ENCODE assay signal across 1 cellular context in the genomic region with DNA sequence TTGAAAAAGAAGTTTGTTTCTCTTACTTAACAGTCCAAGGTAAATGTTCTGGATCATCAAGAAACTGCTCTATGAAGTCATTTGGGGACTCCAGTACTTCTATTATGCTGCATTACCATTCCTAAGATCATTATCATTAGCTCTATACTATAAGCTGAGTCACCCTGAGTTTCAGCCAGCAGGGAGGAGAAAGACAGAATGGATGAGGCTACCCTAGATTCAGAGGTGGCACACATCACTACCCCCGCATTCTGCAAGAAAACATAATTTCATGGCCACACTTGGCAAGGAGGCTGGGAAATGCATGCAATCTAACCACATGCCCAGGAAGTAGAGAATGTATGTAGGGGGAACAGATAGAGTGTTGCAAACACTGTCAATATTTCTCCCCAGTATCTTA.
A peak's percentile ranks its signal among the peaks of the same experiment; 100 is the strongest.
TF ChIP-seq lines count a peak whose summit lies in the region.

No MANE protein-coding gene starts in this region.

TF ChIP-seq in K562, 482 proteins besides CTCF, POLR2A, EP300 and RAD21 (continued from another document):
- TF ChIP-seq, protein P1, sequence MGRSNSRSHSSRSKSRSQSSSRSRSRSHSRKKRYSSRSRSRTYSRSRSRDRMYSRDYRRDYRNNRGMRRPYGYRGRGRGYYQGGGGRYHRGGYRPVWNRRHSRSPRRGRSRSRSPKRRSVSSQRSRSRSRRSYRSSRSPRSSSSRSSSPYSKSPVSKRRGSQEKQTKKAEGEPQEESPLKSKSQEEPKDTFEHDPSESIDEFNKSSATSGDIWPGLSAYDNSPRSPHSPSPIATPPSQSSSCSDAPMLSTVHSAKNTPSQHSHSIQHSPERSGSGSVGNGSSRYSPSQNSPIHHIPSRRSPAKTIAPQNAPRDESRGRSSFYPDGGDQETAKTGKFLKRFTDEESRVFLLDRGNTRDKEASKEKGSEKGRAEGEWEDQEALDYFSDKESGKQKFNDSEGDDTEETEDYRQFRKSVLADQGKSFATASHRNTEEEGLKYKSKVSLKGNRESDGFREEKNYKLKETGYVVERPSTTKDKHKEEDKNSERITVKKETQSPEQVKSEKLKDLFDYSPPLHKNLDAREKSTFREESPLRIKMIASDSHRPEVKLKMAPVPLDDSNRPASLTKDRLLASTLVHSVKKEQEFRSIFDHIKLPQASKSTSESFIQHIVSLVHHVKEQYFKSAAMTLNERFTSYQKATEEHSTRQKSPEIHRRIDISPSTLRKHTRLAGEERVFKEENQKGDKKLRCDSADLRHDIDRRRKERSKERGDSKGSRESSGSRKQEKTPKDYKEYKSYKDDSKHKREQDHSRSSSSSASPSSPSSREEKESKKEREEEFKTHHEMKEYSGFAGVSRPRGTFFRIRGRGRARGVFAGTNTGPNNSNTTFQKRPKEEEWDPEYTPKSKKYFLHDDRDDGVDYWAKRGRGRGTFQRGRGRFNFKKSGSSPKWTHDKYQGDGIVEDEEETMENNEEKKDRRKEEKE (IDR thresholded peaks at IDR 0.05; ENCODE audit: borderline replicate concordance in 1 of 2, control insufficient read depth in 1 of 2, low read depth in 2 of 2, low read length in 1 of 2), result no peak
- no peak for TF ChIP-seq BHLHE40 (IDR thresholded peaks at IDR 0.05; ENCODE audit: low read length)
- TF ChIP-seq HEY1 (CRISPR knock-in tag; IDR thresholded peaks at IDR 0.05; ENCODE audit: borderline replicate concordance), result no peak
- TF ChIP-seq ZNF57 (CRISPR knock-in tag; IDR thresholded peaks at IDR 0.05), result no peak
- no peak for TF ChIP-seq SREBF2 (CRISPR knock-in tag; IDR thresholded peaks at IDR 0.05)
- TF ChIP-seq, protein P2, sequence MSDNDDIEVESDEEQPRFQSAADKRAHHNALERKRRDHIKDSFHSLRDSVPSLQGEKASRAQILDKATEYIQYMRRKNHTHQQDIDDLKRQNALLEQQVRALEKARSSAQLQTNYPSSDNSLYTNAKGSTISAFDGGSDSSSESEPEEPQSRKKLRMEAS (CRISPR knock-in tag; IDR thresholded peaks at IDR 0.05), result no peak
- TF ChIP-seq NEUROD1 (IDR thresholded peaks at IDR 0.05; ENCODE audit: borderline replicate concordance, low read depth, low read length, partially characterized antibody), result no peak
- TF ChIP-seq NFE2L1 (tag; IDR thresholded peaks at IDR 0.05; ENCODE audit: borderline replicate concordance, low read depth), result peak; percentile 61
- TF ChIP-seq CREM (IDR thresholded peaks at IDR 0.05; ENCODE audit: low read depth), result 0 out of 2 replicates have a peak, but pooled peaks have one; percentile 33
- TF ChIP-seq ZNF695 (CRISPR knock-in tag; IDR thresholded peaks at IDR 0.05), result no peak
- TF ChIP-seq, protein P3, sequence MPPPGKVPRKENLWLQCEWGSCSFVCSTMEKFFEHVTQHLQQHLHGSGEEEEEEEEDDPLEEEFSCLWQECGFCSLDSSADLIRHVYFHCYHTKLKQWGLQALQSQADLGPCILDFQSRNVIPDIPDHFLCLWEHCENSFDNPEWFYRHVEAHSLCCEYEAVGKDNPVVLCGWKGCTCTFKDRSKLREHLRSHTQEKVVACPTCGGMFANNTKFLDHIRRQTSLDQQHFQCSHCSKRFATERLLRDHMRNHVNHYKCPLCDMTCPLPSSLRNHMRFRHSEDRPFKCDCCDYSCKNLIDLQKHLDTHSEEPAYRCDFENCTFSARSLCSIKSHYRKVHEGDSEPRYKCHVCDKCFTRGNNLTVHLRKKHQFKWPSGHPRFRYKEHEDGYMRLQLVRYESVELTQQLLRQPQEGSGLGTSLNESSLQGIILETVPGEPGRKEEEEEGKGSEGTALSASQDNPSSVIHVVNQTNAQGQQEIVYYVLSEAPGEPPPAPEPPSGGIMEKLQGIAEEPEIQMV (tag; conservative IDR thresholded peaks at IDR 0.05; ENCODE audit: low read depth), result 0 out of 2 replicates have a peak, but pooled peaks have one; percentile 13
- no peak for TF ChIP-seq CBX1 (IDR thresholded peaks at IDR 0.05; ENCODE audit: low read depth)
- TF ChIP-seq ZNF316 (IDR thresholded peaks at IDR 0.05), result peak; percentile 85
- no peak for TF ChIP-seq MCM2 (IDR thresholded peaks at IDR 0.05; ENCODE audit: low read depth)
- TF ChIP-seq ZFX (CRISPR knock-in tag; IDR thresholded peaks at IDR 0.05), result no peak
- TF ChIP-seq, protein P4, sequence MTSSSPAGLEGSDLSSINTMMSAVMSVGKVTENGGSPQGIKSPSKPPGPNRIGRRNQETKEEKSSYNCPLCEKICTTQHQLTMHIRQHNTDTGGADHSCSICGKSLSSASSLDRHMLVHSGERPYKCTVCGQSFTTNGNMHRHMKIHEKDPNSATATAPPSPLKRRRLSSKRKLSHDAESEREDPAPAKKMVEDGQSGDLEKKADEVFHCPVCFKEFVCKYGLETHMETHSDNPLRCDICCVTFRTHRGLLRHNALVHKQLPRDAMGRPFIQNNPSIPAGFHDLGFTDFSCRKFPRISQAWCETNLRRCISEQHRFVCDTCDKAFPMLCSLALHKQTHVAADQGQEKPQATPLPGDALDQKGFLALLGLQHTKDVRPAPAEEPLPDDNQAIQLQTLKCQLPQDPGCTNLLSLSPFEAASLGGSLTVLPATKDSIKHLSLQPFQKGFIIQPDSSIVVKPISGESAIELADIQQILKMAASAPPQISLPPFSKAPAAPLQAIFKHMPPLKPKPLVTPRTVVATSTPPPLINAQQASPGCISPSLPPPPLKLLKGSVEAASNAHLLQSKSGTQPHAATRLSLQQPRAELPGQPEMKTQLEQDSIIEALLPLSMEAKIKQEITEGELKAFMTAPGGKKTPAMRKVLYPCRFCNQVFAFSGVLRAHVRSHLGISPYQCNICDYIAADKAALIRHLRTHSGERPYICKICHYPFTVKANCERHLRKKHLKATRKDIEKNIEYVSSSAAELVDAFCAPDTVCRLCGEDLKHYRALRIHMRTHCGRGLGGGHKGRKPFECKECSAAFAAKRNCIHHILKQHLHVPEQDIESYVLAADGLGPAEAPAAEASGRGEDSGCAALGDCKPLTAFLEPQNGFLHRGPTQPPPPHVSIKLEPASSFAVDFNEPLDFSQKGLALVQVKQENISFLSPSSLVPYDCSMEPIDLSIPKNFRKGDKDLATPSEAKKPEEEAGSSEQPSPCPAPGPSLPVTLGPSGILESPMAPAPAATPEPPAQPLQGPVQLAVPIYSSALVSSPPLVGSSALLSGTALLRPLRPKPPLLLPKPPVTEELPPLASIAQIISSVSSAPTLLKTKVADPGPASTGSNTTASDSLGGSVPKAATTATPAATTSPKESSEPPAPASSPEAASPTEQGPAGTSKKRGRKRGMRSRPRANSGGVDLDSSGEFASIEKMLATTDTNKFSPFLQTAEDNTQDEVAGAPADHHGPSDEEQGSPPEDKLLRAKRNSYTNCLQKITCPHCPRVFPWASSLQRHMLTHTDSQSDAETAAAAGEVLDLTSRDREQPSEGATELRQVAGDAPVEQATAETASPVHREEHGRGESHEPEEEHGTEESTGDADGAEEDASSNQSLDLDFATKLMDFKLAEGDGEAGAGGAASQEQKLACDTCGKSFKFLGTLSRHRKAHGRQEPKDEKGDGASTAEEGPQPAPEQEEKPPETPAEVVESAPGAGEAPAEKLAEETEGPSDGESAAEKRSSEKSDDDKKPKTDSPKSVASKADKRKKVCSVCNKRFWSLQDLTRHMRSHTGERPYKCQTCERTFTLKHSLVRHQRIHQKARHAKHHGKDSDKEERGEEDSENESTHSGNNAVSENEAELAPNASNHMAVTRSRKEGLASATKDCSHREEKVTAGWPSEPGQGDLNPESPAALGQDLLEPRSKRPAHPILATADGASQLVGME (CRISPR knock-in tag; IDR thresholded peaks at IDR 0.05), result no peak
- TF ChIP-seq C11orf30 (IDR thresholded peaks at IDR 0.05; ENCODE audit: low read depth), result peak; percentile 90
